ENCODE assay signal across 25 cellular contexts in genomic region chrX:79588233-79588632, GRCh38.
"Had no signal": no experiment of that assay in that cellular context is flagged by ENCODE, and none has a peak within 500 bp of the region (broad histone marks: within the 10 kb centered on the region; RNA-seq: fewer than 3 reads in every experiment).

No MANE protein-coding gene starts in this region.

- H3K36me3 ChIP-seq: neural progenitor cell, ovary, right lobe of liver, sigmoid colon, stomach, thoracic aorta, thyroid gland, tibial nerve, upper lobe of left lung, vagina had no signal

- H3K4me1 ChIP-seq: neural progenitor cell, parathyroid adenoma, psoas muscle, right lobe of liver, sigmoid colon, stomach, thyroid gland, tibial nerve, upper lobe of left lung, vagina had no signal

- H3K9me3 ChIP-seq: ovary, right lobe of liver, sigmoid colon, thoracic aorta, thyroid gland, tibial nerve, upper lobe of left lung, vagina had no signal

- H2AFZ ChIP-seq: neural progenitor cell, parathyroid adenoma had no signal

- H3K9ac ChIP-seq: neural progenitor cell, parathyroid adenoma had no signal

- H3K4me2 ChIP-seq: neural progenitor cell had no signal

- H3K79me2 ChIP-seq: parathyroid adenoma had no signal

- H3K27me3 ChIP-seq: neural progenitor cell, ovary, right lobe of liver, sigmoid colon, thyroid gland, tibial nerve, upper lobe of left lung, vagina had no signal

- DNase-seq: occipital lobe; ovary; posterior cingulate gyrus; psoas muscle; right cardiac atrium; right lobe of liver; sigmoid colon; small intestine; stimulated activated CD4-positive, alpha-beta T cell treated with anti-CD3 and anti-CD28 coated beads, Interleukin-15, amount 100 ng/mL, for 24 hours; stimulated activated CD4-positive, alpha-beta T cell treated with anti-CD3 and anti-CD28 coated beads, Interleukin-2, amount 100 ng/mL, for 24 hours; stimulated activated CD4-positive, alpha-beta T cell treated with anti-CD3 and anti-CD28 coated beads, Interleukin-2, amount 100 ng/mL, for 48 hours; stimulated activated CD4-positive, alpha-beta T cell treated with anti-CD3 and anti-CD28 coated beads, Interleukin-4, amount 100 ng/mL, for 24 hours; stimulated activated naive B cell treated with anti-CD40 and anti-IgM and Interleukin-4, amounts not matched to agents 10 μg/mL and 1 μg/mL and 100 μg/mL, for 72 hours; stimulated activated naive CD4-positive, alpha-beta T cell treated with Interleukin-2 at 50 U/mL for 16 hours; stomach; thyroid gland; trophoblast cell; upper lobe of left lung had no signal

- H3K27ac ChIP-seq: neural progenitor cell, ovary, parathyroid adenoma, psoas muscle, right lobe of liver, sigmoid colon, stomach, thoracic aorta, thyroid gland, tibial nerve, upper lobe of left lung, vagina had no signal

- FAIRE-seq: small intestine, urothelium cell line had no signal

- ATAC-seq: psoas muscle; right cardiac atrium; right lobe of liver; stimulated activated effector memory CD8-positive, alpha-beta T cell treated with anti-CD3 and anti-CD28 coated beads, Interleukin-12 subunit alpha, Interleukin-12 subunit beta, amount 100 ng/mL, for 72 hours; stimulated activated naive B cell treated with anti-CD40 and anti-IgM and Interleukin-4, amounts not matched to agents 10 μg/mL and 1 μg/mL and 100 μg/mL, for 72 hours had no signal

- H3K4me3 ChIP-seq: neural progenitor cell, ovary, psoas muscle, right lobe of liver, sigmoid colon, stomach, thoracic aorta, thyroid gland, tibial nerve, upper lobe of left lung, vagina had no signal
